ENCODE assay signal across 8 cellular contexts in genomic region chr2:15943378-15943851, GRCh38. TPM values are rescaled to one million over a fixed set of nuclear protein-coding genes. Genes with fewer than 3 reads are reported as not detected.
DNase-seq lines count a peak whose midpoint lies in the region; ATAC-seq and TF ChIP-seq lines count a peak whose summit lies in the region.
"Had no signal": no experiment of that assay in that cellular context is flagged by ENCODE, and none has a peak within 500 bp of the region (broad histone marks: within the 10 kb centered on the region; RNA-seq: fewer than 3 reads in every experiment).

No MANE protein-coding gene starts in this region.

- intact Hi-C loops in posterior cingulate gyrus (cut with DNase I), result loop anchor here (5.0 kb wide), 2 partner anchors 94 to 274 kb away; no protein-coding TSS in a partner anchor

- no peak for ATAC-seq in GM18907 (IDR thresholded peaks at IDR 0.05; ENCODE audit: unreplicated experiment)

- no peak overlapping the region for H3K4me3 ChIP-seq in GM12864 (ENCODE audit: low read depth, low read length)
- H3K4me3 ChIP-seq in epithelial cell of esophagus (ENCODE audit: low read length), result no peak overlapping the region

- TF ChIP-seq CTCF in GM12864 (IDR thresholded peaks at IDR 0.05; ENCODE audit: low read depth, low read length, missing control alignments) (peak; percentile 32), epithelial cell of esophagus (IDR thresholded peaks at IDR 0.05; ENCODE audit: insufficient read depth, low read depth, low read length, missing control alignments) (peak; percentile 15)

- no peak for DNase-seq in GM12864 (ENCODE audit: low read depth)
- peak; percentile 51 for DNase-seq in NCI-H146 (lab: John Stamatoyannopoulos, UW)
- DNase-seq in epithelial cell of esophagus (ENCODE audit: low read depth), result no peak
- DNase-seq in posterior cingulate gyrus, result peak; percentile 59 to 96 (median 76)
- DNase-seq in NOMO-1 treated with DMSO at 0.1 percent for 48 hours (lab: John Stamatoyannopoulos, UW; ENCODE audit: unreplicated experiment), result no peak
- no peak for DNase-seq in H4 (ENCODE audit: low spot score)

RNA-seq across cellular contexts. Expression of gene MYCN, which starts 3.1 kb away (rescaled TPM):
- total RNA-seq in H4 (2014; rRNA removed; shearing (Covaris generic)), result 0.66 TPM in 1 of 2 replicates, not detected in the other
- total RNA-seq: M059J had no signal

Comparison
In these comparisons a context has a peak if more than half of its experiments do, and no peak if none do; other contexts are left out.
1. DNase-seq: peak in NCI-H146 (single experiment) and posterior cingulate gyrus (10 of 10); none in GM12864 (single experiment), epithelial cell of esophagus (single experiment), NOMO-1 treated with DMSO at 0.1 percent for 48 hours (single experiment) and H4 (single experiment).